Comparison of ENCODE assay signal across 14 cellular contexts in the genomic region with DNA sequence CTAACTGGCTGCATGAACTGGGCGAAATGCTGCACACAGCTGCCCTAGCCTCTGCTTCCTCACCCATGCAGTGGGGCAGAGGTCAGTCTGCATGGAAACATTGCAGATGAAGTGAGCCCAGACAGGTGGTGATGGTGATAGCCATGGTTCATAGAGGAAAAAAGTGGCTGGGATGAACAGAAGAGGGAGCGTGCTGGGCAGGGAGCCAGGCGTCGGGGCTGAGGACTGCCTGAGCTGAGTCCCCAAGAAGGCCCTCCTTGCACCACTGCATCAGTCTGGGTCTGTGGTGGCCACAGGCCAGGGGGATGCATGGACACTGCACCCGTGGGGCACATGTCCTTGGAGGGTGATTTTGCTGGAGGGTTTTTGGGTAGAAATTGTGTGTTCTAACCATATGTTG.
DNase-seq lines count a peak whose midpoint lies in the region; ATAC-seq and TF ChIP-seq lines count a peak whose summit lies in the region.
"Had no signal": no experiment of that assay in that cellular context is flagged by ENCODE, and none has a peak within 500 bp of the region (broad histone marks: within the 10 kb centered on the region; RNA-seq: fewer than 3 reads in every experiment).

No MANE protein-coding gene starts in this region.

- peaks cover 0 to 9% of the 10 kb centered on the region in 2 donors for H3K36me3 ChIP-seq in vagina
- peaks cover 28 to 53% of the 10 kb centered on the region in 2 donors for H3K36me3 ChIP-seq in neuronal stem cell (replicated peaks in 1 of 2; ENCODE audit: control insufficient read depth in 2 of 2, insufficient read depth in 2 of 2, low read length in 2 of 2)
- H3K36me3 ChIP-seq: MG63 had no signal

- no peak for TF ChIP-seq CTCF in vagina (IDR thresholded peaks at IDR 0.05)

- H3K27me3 Mint-ChIP-seq in activated CD8-positive, alpha-beta memory T cell treated with anti-CD3 and anti-CD28 coated beads, Interleukin-2, amount 10 ng/mL, durations not matched to agents 7 days and 5 days, result no peaks in the 10 kb centered on the region
- H3K27me3 Mint-ChIP-seq: B cell had no signal

- no peaks in the 10 kb centered on the region for H3K9me3 Mint-ChIP-seq in activated CD8-positive, alpha-beta memory T cell treated with anti-CD3 and anti-CD28 coated beads, Interleukin-2, amount 10 ng/mL, durations not matched to agents 7 days and 5 days (ENCODE audit: low read depth)
- H3K9me3 Mint-ChIP-seq: CD4-positive, alpha-beta memory T cell had no signal

- H4K8ac ChIP-seq in neuronal stem cell (ENCODE audit: low read depth, low read length), result no peak overlapping the region

- H3K4me2 ChIP-seq in neuronal stem cell (ENCODE audit: insufficient read depth, low read length, poor library complexity, severe bottlenecking), result no peak overlapping the region
- H3K4me2 ChIP-seq: PC-9 had no signal

- peak; percentile 33 for DNase-seq in activated effector memory CD4-positive, alpha-beta T cell treated with anti-CD3 and anti-CD28 coated beads, Interleukin-2, amount 50 U/mL, for 16 hours
- DNase-seq in activated effector memory CD4-positive, alpha-beta T cell treated with Interleukin-2 at 50 U/mL for 16 hours, result no peak
- peak; percentile 14 for DNase-seq in activated CD8-positive, alpha-beta memory T cell treated with anti-CD3 and anti-CD28 coated beads, Interleukin-2, amount 10 ng/mL, durations not matched to agents 7 days and 5 days
- peak; percentile 59 for DNase-seq in mesenteric fat pad (ENCODE audit: low spot score)
- peak; percentile 47 to 88 for DNase-seq in vagina (ENCODE audit: extremely low spot score in 2 of 2)
- no peak for DNase-seq in neuronal stem cell (ENCODE audit: low spot score)
- DNase-seq in T1000 (lab: John Stamatoyannopoulos, UW), result no peak
- DNase-seq: CD4-positive, alpha-beta memory T cell; MG63; NCI-H1105 treated with DMSO at 0.1 percent for 48 hours; NCI-H187; NCI-H69; PC-9 had no signal

- no peak overlapping the region for H3K27ac Mint-ChIP-seq in activated CD8-positive, alpha-beta memory T cell treated with anti-CD3 and anti-CD28 coated beads, Interleukin-2, amount 10 ng/mL, durations not matched to agents 7 days and 5 days
- H3K27ac Mint-ChIP-seq: B cell; CD4-positive, alpha-beta memory T cell had no signal

- H2BK12ac ChIP-seq in neuronal stem cell (ENCODE audit: low read length), result no peak overlapping the region

- intact Hi-C loops in vagina (cut with DNase I), result loop anchor here (10.0 kb wide), 1 partner anchor 123 kb away; the partner anchor contains the start of gene ZNF618

- H3K27me3 ChIP-seq in vagina (no peaks in the 10 kb centered on the region), neuronal stem cell (ENCODE audit: control insufficient read depth in 3 of 3, insufficient read depth in 3 of 3, low read depth in 1 of 3, low read length in 3 of 3) (no peaks in the 10 kb centered on the region)
- H3K27me3 ChIP-seq: MG63 had no signal

- H3K18ac ChIP-seq in neuronal stem cell (ENCODE audit: low read length), result no peak overlapping the region

- no CpG with 5 or more reads among the region's 5 CpGs for WGBS in neuronal stem cell (ENCODE audit: extremely low coverage in 2 of 2, insufficient read length in 2 of 2, insufficient replicate concordance in 1 of 2), 2 donors

- H2AFZ ChIP-seq in neuronal stem cell (ENCODE audit: low read length), result no peak overlapping the region
- H2AFZ ChIP-seq: PC-9 had no signal

- no peak overlapping the region for H3K23ac ChIP-seq in neuronal stem cell (ENCODE audit: low read depth, low read length, poor library complexity)

- H3K14ac ChIP-seq in neuronal stem cell (ENCODE audit: low read length), result no peak overlapping the region

- H3K4ac ChIP-seq in neuronal stem cell (ENCODE audit: low read length), result no peak overlapping the region

- H3K27ac ChIP-seq in vagina (no peak overlapping the region), neuronal stem cell (replicated peaks; ENCODE audit: low read length) (no peak overlapping the region)
- H3K27ac ChIP-seq: PC-9 had no signal

- H2BK120ac ChIP-seq in neuronal stem cell (ENCODE audit: low read depth, low read length), result no peak overlapping the region

- H3K4me1 Mint-ChIP-seq in activated CD8-positive, alpha-beta memory T cell treated with anti-CD3 and anti-CD28 coated beads, Interleukin-2, amount 10 ng/mL, durations not matched to agents 7 days and 5 days, result peaks cover 10% of the 10 kb centered on the region

- H3K79me1 ChIP-seq in neuronal stem cell (ENCODE audit: low read depth, low read length), result peaks cover 6% of the 10 kb centered on the region

- ATAC-seq in activated CD8-positive, alpha-beta memory T cell treated with anti-CD3 and anti-CD28 coated beads, Interleukin-2, amount 10 ng/mL, durations not matched to agents 7 days and 5 days, result no peak

- no peak overlapping the region for H3K4me3 Mint-ChIP-seq in activated CD8-positive, alpha-beta memory T cell treated with anti-CD3 and anti-CD28 coated beads, Interleukin-2, amount 10 ng/mL, durations not matched to agents 7 days and 5 days
- H3K4me3 Mint-ChIP-seq: B cell; CD4-positive, alpha-beta memory T cell had no signal

- peaks cover 27% of the 10 kb centered on the region for H3K4me1 ChIP-seq in vagina
- no peaks in the 10 kb centered on the region for H3K4me1 ChIP-seq in neuronal stem cell (ENCODE audit: control insufficient read depth in 2 of 2, insufficient read depth in 1 of 2, low read depth in 1 of 2, low read length in 2 of 2)

- no peak overlapping the region for H3K9ac ChIP-seq in neuronal stem cell (ENCODE audit: low read depth, low read length, poor library complexity)

- no peak overlapping the region for H2BK15ac ChIP-seq in neuronal stem cell (ENCODE audit: low read length)

- no peaks in the 10 kb centered on the region for H3K36me3 Mint-ChIP-seq in activated CD8-positive, alpha-beta memory T cell treated with anti-CD3 and anti-CD28 coated beads, Interleukin-2, amount 10 ng/mL, durations not matched to agents 7 days and 5 days
- H3K36me3 Mint-ChIP-seq: CD4-positive, alpha-beta memory T cell had no signal

- H2BK5ac ChIP-seq in neuronal stem cell (ENCODE audit: low read length), result no peak overlapping the region

- H3K9me3 ChIP-seq in vagina (no peaks in the 10 kb centered on the region), neuronal stem cell (replicated peaks in 1 of 2; ENCODE audit: control insufficient read depth in 2 of 2, insufficient read depth in 1 of 2, low read depth in 1 of 2, low read length in 2 of 2) (no peaks in the 10 kb centered on the region)
- H3K9me3 ChIP-seq: MG63 had no signal

- no peak for TF ChIP-seq POLR2A in vagina (IDR thresholded peaks at IDR 0.05)

- CTCF ChIA-PET in activated CD8-positive, alpha-beta memory T cell treated with anti-CD3 and anti-CD28 coated beads, Interleukin-2, amount 10 ng/mL, durations not matched to agents 7 days and 5 days (lab: Charles Lee), result no interaction called here

- H3K4me3 ChIP-seq in vagina (no peak overlapping the region), neuronal stem cell (ENCODE audit: low read length in 2 of 2) (no peak overlapping the region)
- H3K4me3 ChIP-seq: MG63, PC-9 had no signal

- H2AK5ac ChIP-seq in neuronal stem cell (ENCODE audit: low read depth, low read length), result no peak overlapping the region

- H4K91ac ChIP-seq in neuronal stem cell (ENCODE audit: low read depth, low read length, poor library complexity), result no peak overlapping the region

Comparison
In these comparisons a context has a peak if more than half of its experiments do, and no peak if none do; other contexts are left out.
1. DNase-seq: peak in activated effector memory CD4-positive, alpha-beta T cell treated with anti-CD3 and anti-CD28 coated beads, Interleukin-2, amount 50 U/mL, for 16 hours (single experiment), activated CD8-positive, alpha-beta memory T cell treated with anti-CD3 and anti-CD28 coated beads, Interleukin-2, amount 10 ng/mL, durations not matched to agents 7 days and 5 days (single experiment), mesenteric fat pad (single experiment) and vagina (2 of 2); none in activated effector memory CD4-positive, alpha-beta T cell treated with Interleukin-2 at 50 U/mL for 16 hours (single experiment), neuronal stem cell (single experiment) and T1000 (single experiment).